ENCODE assay signal across 10 cellular contexts in genomic region chr10:99926925-99927718, GRCh38.
DNase-seq lines count a peak whose midpoint lies in the region; ATAC-seq and TF ChIP-seq lines count a peak whose summit lies in the region.
"Had no signal": no experiment of that assay in that cellular context is flagged by ENCODE, and none has a peak within 500 bp of the region (broad histone marks: within the 10 kb centered on the region; RNA-seq: fewer than 3 reads in every experiment).

No MANE protein-coding gene starts in this region.

- H3K27ac ChIP-seq in parathyroid adenoma, result peak overlapping the region; percentile 96

- H3K27me3 Mint-ChIP-seq in activated CD4-positive, alpha-beta T cell treated with anti-CD3 and anti-CD28 coated beads, Interleukin-2, amount 10 ng/mL, durations not matched to agents 7 days and 5 days, result no peaks in the 10 kb centered on the region

- H3K9me3 Mint-ChIP-seq in activated CD4-positive, alpha-beta T cell treated with anti-CD3 and anti-CD28 coated beads, Interleukin-2, amount 10 ng/mL, durations not matched to agents 7 days and 5 days, result no peaks in the 10 kb centered on the region

- peaks cover 49% of the 10 kb centered on the region for H3K79me2 ChIP-seq in parathyroid adenoma

- no peak overlapping the region for H2AFZ ChIP-seq in parathyroid adenoma

- ATAC-seq in SK-N-SH treated with all-trans-retinoic acid at 6 μM for 48 hours, result peak; percentile 66
- no peak for ATAC-seq in GM18498 (IDR thresholded peaks at IDR 0.05; ENCODE audit: unreplicated experiment)

- H3K27ac Mint-ChIP-seq in activated CD4-positive, alpha-beta T cell treated with anti-CD3 and anti-CD28 coated beads, Interleukin-2, amount 10 ng/mL, durations not matched to agents 7 days and 5 days, result no peak overlapping the region

- no peaks in the 10 kb centered on the region for H3K36me3 ChIP-seq in parathyroid adenoma (ENCODE audit: control insufficient read depth, insufficient read depth, low read length)

- H3K4me3 Mint-ChIP-seq in activated CD4-positive, alpha-beta T cell treated with anti-CD3 and anti-CD28 coated beads, Interleukin-2, amount 10 ng/mL, durations not matched to agents 7 days and 5 days, result no peak overlapping the region

- DNase-seq in EL (peak; percentile 79), cardiac septum (ENCODE audit: low spot score) (peak; percentile 77), NK-92 (lab: John Stamatoyannopoulos, UW; ENCODE audit: unreplicated experiment) (no peak), cerebellar nuclear complex (lab: John Stamatoyannopoulos, UW) (no peak)
- no peak for DNase-seq in activated CD4-positive, alpha-beta T cell treated with anti-CD3 and anti-CD28 coated beads, Interleukin-2, amount 10 ng/mL, durations not matched to agents 7 days and 5 days
- DNase-seq: hippocampal formation, NCI-H2171 had no signal

- intact Hi-C loops in cardiac septum (cut with DNase I), result no loop called here

- no peaks in the 10 kb centered on the region for H3K9me3 ChIP-seq in parathyroid adenoma (ENCODE audit: control insufficient read depth, low read length)

- no peaks in the 10 kb centered on the region for H3K27me3 ChIP-seq in parathyroid adenoma (ENCODE audit: control insufficient read depth, insufficient read depth, low read length)

- peaks cover 12% of the 10 kb centered on the region for H3K4me1 Mint-ChIP-seq in activated CD4-positive, alpha-beta T cell treated with anti-CD3 and anti-CD28 coated beads, Interleukin-2, amount 10 ng/mL, durations not matched to agents 7 days and 5 days

- no peak for TF ChIP-seq CTCF in parathyroid adenoma (IDR thresholded peaks at IDR 0.05)

- POLR2A ChIA-PET in activated CD4-positive, alpha-beta T cell treated with anti-CD3 and anti-CD28 coated beads, Interleukin-2, amount 10 ng/mL, durations not matched to agents 7 days and 5 days (lab: Charles Lee), result no interaction called here

- peak overlapping the region; percentile 79 for H3K4me3 ChIP-seq in parathyroid adenoma (ENCODE audit: low read depth, low read length)

- CTCF ChIA-PET in activated CD4-positive, alpha-beta T cell treated with anti-CD3 and anti-CD28 coated beads, Interleukin-2, amount 10 ng/mL, durations not matched to agents 7 days and 5 days (lab: Charles Lee), result no interaction called here

- peak overlapping the region; percentile 2 for H3K9ac ChIP-seq in parathyroid adenoma

- peaks cover 37% of the 10 kb centered on the region for H3K4me1 ChIP-seq in parathyroid adenoma

- peak overlapping the region; percentile 97 for H3K4me2 ChIP-seq in parathyroid adenoma (ENCODE audit: low read length)

- no peaks in the 10 kb centered on the region for H3K36me3 Mint-ChIP-seq in activated CD4-positive, alpha-beta T cell treated with anti-CD3 and anti-CD28 coated beads, Interleukin-2, amount 10 ng/mL, durations not matched to agents 7 days and 5 days (ENCODE audit: low read depth)

TF ChIP-seq in SK-N-SH treated with all-trans-retinoic acid at 6 μM for 48 hours, 23 proteins besides CTCF, POLR2A, EP300 and RAD21:
- TF ChIP-seq ZNF8 (CRISPR knock-in tag; IDR thresholded peaks at IDR 0.05), result no peak
- TF ChIP-seq TOX (CRISPR knock-in tag; IDR thresholded peaks at IDR 0.05; ENCODE audit: borderline replicate concordance), result no peak
- TF ChIP-seq PATZ1 (CRISPR knock-in tag; IDR thresholded peaks at IDR 0.05; ENCODE audit: borderline replicate concordance), result no peak
- no peak for TF ChIP-seq ZNF70 (CRISPR knock-in tag; IDR thresholded peaks at IDR 0.05)
- no peak for TF ChIP-seq GLIS3 (CRISPR knock-in tag; IDR thresholded peaks at IDR 0.05)
- no peak for TF ChIP-seq TSHZ2 (CRISPR knock-in tag; IDR thresholded peaks at IDR 0.05)
- no peak for TF ChIP-seq ZC3H10 (CRISPR knock-in tag; IDR thresholded peaks at IDR 0.05)
- TF ChIP-seq CSDC2 (CRISPR knock-in tag; IDR thresholded peaks at IDR 0.05), result no peak
- TF ChIP-seq SNAI2 (CRISPR knock-in tag; IDR thresholded peaks at IDR 0.05), result no peak
- TF ChIP-seq POU6F1 (CRISPR knock-in tag; IDR thresholded peaks at IDR 0.05; ENCODE audit: borderline replicate concordance, low read depth), result no peak
- TF ChIP-seq CSRNP3 (CRISPR knock-in tag; IDR thresholded peaks at IDR 0.05), result no peak
- no peak for TF ChIP-seq ESRRG (CRISPR knock-in tag; IDR thresholded peaks at IDR 0.05)
- TF ChIP-seq OSR1 (CRISPR knock-in tag; IDR thresholded peaks at IDR 0.05), result no peak
- no peak for TF ChIP-seq ZFP3 (CRISPR knock-in tag; IDR thresholded peaks at IDR 0.05)

Comparison
In these comparisons a context has a peak if more than half of its experiments do, and no peak if none do; other contexts are left out.
1. DNase-seq: peak in EL (single experiment) and cardiac septum (single experiment); none in activated CD4-positive, alpha-beta T cell treated with anti-CD3 and anti-CD28 coated beads, Interleukin-2, amount 10 ng/mL, durations not matched to agents 7 days and 5 days (single experiment), NK-92 (single experiment) and cerebellar nuclear complex (0 of 2).